ENCODE assay signal across 10 cellular contexts in the genomic region with DNA sequence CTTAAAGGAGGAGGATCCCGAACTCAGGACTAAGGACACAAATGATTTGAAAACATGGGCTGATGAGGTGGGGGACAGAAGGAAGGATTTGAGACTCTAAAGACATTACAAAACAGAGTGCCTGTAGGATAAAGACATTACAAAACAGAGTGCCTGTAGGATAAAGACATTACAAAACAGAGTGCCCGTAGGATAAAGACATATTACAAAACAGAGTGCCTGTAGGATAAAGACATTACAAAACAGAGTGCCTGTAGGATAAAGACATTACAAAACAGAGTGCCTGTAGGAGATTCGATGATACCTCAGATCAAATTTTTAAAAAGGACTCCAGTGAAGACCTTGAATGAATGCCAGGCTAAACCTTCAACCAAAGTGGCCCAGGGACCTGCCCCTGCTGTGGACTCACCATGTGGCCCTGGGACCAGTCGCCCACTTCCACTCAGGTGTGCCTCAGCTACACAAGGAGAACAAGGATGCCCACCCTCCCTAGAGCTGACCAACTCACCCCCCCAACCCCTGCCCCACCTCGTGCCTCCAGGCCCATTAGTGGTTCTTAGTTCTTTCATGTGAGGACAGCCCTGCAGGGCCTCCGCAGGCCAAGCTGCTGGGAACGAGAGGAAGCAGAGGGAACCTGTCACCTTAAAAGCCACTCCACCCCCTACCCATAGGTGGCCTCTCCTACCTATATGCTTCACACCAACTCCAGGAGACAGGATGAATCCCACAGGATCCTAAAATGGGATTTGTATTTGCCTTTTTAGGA. TPM values are rescaled to one million over a fixed set of nuclear protein-coding genes. Genes with fewer than 3 reads are reported as not detected.
DNase-seq lines count a peak whose midpoint lies in the region; ATAC-seq, FAIRE-seq and TF ChIP-seq lines count a peak whose summit lies in the region.
"Had no signal": no experiment of that assay in that cellular context is flagged by ENCODE, and none has a peak within 500 bp of the region (broad histone marks: within the 10 kb centered on the region; RNA-seq: fewer than 3 reads in every experiment).

No MANE protein-coding gene starts in this region.

- H3K4me3 ChIP-seq in DND-41 (ENCODE audit: low read depth in 1 of 2, low read length in 2 of 2) (peak overlapping the region in 1 of 2 experiments; percentile 46; a peak in 2 of 4 replicates), GM12878 (no peak overlapping the region), neutrophil (ENCODE audit: low read depth in 1 of 2, low read length in 1 of 2) (peak overlapping the region; percentile 43 to 49), small intestine (ENCODE audit: low read depth in 1 of 2, low read length in 2 of 2) (no peak overlapping the region)
- peak overlapping the region; percentile 31 for H3K4me3 ChIP-seq in Jurkat, Clone E6-1 (ENCODE audit: low read length)
- H3K4me3 ChIP-seq: MG63 had no signal

- no peak for ATAC-seq in DND-41 (ENCODE audit: insufficient read depth, low read depth)
- ATAC-seq in GM12878, result peak; percentile 2; the same call in 1 of the 3 replicates

- intact Hi-C loops in GM12878 (cut with micrococcal nuclease; ENCODE audit: unreplicated experiment), result loop anchor here (1.0 to 2.0 kb wide), 3 partner anchors 18 to 89 kb away; a partner anchor contains a TSS

- H3K36me3 ChIP-seq in DND-41 (ENCODE audit: insufficient read depth, low read length) (peaks cover 24% of the 10 kb centered on the region), GM12878 (ENCODE audit: control insufficient read depth in 2 of 2, insufficient read depth in 2 of 2, low read length in 1 of 2) (peaks cover 3 to 25% of the 10 kb centered on the region in 2 experiments; a peak in 3 of 4 replicates), neutrophil (peaks cover 12% of the 10 kb centered on the region), small intestine (ENCODE audit: control insufficient read depth in 2 of 2, insufficient read depth in 2 of 2, low read length in 2 of 2) (no peaks in the 10 kb centered on the region)
- H3K36me3 ChIP-seq: MG63 had no signal

- H2AFZ ChIP-seq in DND-41 (ENCODE audit: low read depth, low read length), result no peak overlapping the region
- H2AFZ ChIP-seq in GM12878 (ENCODE audit: control insufficient read depth, low read depth, low read length), result peak overlapping the region; percentile 18; the same call in 1 of the 2 replicates

- FAIRE-seq in GM12878 (lab: Jason Lieb, UNC) (no peak), small intestine (lab: Jason Lieb, UNC) (no peak)

- SMC1A ChIA-PET in GM12878 (lab: Charles Lee; ENCODE audit: uncharacterized antibody, unreplicated experiment), result interaction anchor here (0.8 to 16.3 kb wide), 9 partner anchors 10 to 133 kb away, joined by 3 to 223 read pairs (median 11); a partner anchor contains a TSS

- no peak for TF ChIP-seq EP300 in GM12878 (IDR thresholded peaks at IDR 0.05; ENCODE audit: borderline replicate concordance in 1 of 2, control insufficient read depth in 1 of 2, low read depth in 2 of 2, low read length in 2 of 2)

- POLR2A ChIA-PET in GM12878 (lab: Charles Lee), result interaction anchor here (0.7 to 0.8 kb wide), 2 partner anchors 51 to 73 kb away, joined by 3 read pairs; no protein-coding TSS in a partner anchor

- H4K20me1 ChIP-seq in DND-41 (ENCODE audit: insufficient read depth, low read length) (no peaks in the 10 kb centered on the region; the same call in 1 of the 2 replicates), GM12878 (ENCODE audit: control insufficient read depth, insufficient read depth) (no peaks in the 10 kb centered on the region)

- H3K79me2 ChIP-seq in DND-41 (ENCODE audit: insufficient read depth, low read length), result peaks cover 39% of the 10 kb centered on the region
- H3K79me2 ChIP-seq in GM12878 (ENCODE audit: control insufficient read depth, insufficient read depth, low read length), result peaks cover 4% of the 10 kb centered on the region

- no peak for TF ChIP-seq POLR2A in GM12878 (IDR thresholded peaks at IDR 0.05; ENCODE audit: low read depth, low read length)

- H3K9ac ChIP-seq in DND-41 (ENCODE audit: low read depth, low read length) (peak overlapping the region; percentile 25; the same call in 1 of the 2 replicates), GM12878 (ENCODE audit: control insufficient read depth, insufficient read depth, low read length) (no peak overlapping the region)

- RAD21 ChIA-PET in GM12878 (lab: Charles Lee; ENCODE audit: unreplicated experiment), result interaction anchor here (3.2 to 6.1 kb wide), 2 partner anchors 89 to 112 kb away, joined by 17 to 27 read pairs; no protein-coding TSS in a partner anchor

- WGBS in GM12878 (ENCODE audit: insufficient coverage, insufficient replicate concordance, low lambda C conversion rate, missing lambda C conversion rate), result 84% methylated on average over 7 of the region's 7 CpGs
- WGBS in small intestine, 3 donors, result 81 to 85% (median 83%) methylated on average over 7 of the region's 7 CpGs

- CTCF ChIA-PET in GM12878 (lab: Yijun Ruan, JAX), result interaction anchor here (0.6 to 11.8 kb wide), 5 partner anchors 18 to 216 kb away, joined by 3 to 228 read pairs (median 7); no protein-coding TSS in a partner anchor

- in situ Hi-C loops in GM12878 (cut with MboI), result no loop called here

- DNase-seq in DND-41, result no peak
- DNase-seq in Jurkat, Clone E6-1 (ENCODE audit: low read depth, low spot score), result no peak
- DNase-seq in GM12878 (ENCODE audit: low read depth, low spot score), result no peak
- DNase-seq in small intestine, result no peak
- no peak for DNase-seq in KG1 (lab: John Stamatoyannopoulos, UW)
- DNase-seq in NCI-H2107 treated with DMSO at 0.1 percent for 48 hours (lab: John Stamatoyannopoulos, UW; ENCODE audit: unreplicated experiment), result no peak
- no peak for DNase-seq in SHP77 (lab: John Stamatoyannopoulos, UW)
- DNase-seq: MG63, occipital lobe had no signal

- H3K4me1 ChIP-seq in DND-41 (ENCODE audit: insufficient read depth, low read length) (peaks cover 93% of the 10 kb centered on the region), GM12878 (ENCODE audit: control insufficient read depth, insufficient read depth, low read length) (peaks cover 39% of the 10 kb centered on the region), neutrophil (ENCODE audit: control insufficient read depth in 1 of 2, insufficient read depth in 1 of 2, low read depth in 1 of 2, low read length in 1 of 2) (peaks cover 78 to 89% of the 10 kb centered on the region in 2 experiments), small intestine (ENCODE audit: control insufficient read depth in 2 of 2, insufficient read depth in 1 of 2, low read depth in 1 of 2, low read length in 1 of 2) (peaks cover 0 to 4% of the 10 kb centered on the region in 2 donors)

- BruUV-seq in GM12878 (replicated peaks; lab: Mats Ljungman, UMichigan), result TSS peak; percentile 94

- peak overlapping the region; percentile 71 for H3K4me2 ChIP-seq in DND-41 (ENCODE audit: insufficient read depth, low read length)
- peak overlapping the region; percentile 54 for H3K4me2 ChIP-seq in GM12878 (ENCODE audit: control insufficient read depth, insufficient read depth)

- H3K27ac ChIP-seq in DND-41 (ENCODE audit: low read length) (peak overlapping the region; percentile 84), GM12878 (ENCODE audit: control insufficient read depth, insufficient read depth) (peak overlapping the region; percentile 67), neutrophil (peak overlapping the region; percentile 94), small intestine (ENCODE audit: low read depth in 1 of 2, low read length in 1 of 2) (peak overlapping the region in 1 of 2 donors; percentile 43)

- peak; percentile 20 for TF ChIP-seq CTCF in DND-41 (IDR thresholded peaks at IDR 0.05; ENCODE audit: borderline replicate concordance, extremely low read depth, low read length, poor library complexity, severe bottlenecking)
- TF ChIP-seq CTCF in GM12878 (IDR thresholded peaks at IDR 0.05 in 2 of 3, conservative IDR thresholded peaks at IDR 0.05 in 1 of 3; ENCODE audit: control insufficient read depth in 2 of 3, extremely low read depth in 1 of 3, insufficient read depth in 1 of 3, low read depth in 3 of 3, low read length in 3 of 3), result no peak
- TF ChIP-seq CTCF in neutrophil (IDR thresholded peaks at IDR 0.05), result no peak

- H3K27me3 ChIP-seq in DND-41 (ENCODE audit: insufficient read depth, low read length, poor library complexity) (no peaks in the 10 kb centered on the region), GM12878 (replicated peaks in 1 of 2; ENCODE audit: control insufficient read depth in 2 of 2, insufficient read depth in 2 of 2, low read length in 1 of 2) (no peaks in the 10 kb centered on the region), neutrophil (no peaks in the 10 kb centered on the region), small intestine (ENCODE audit: control insufficient read depth in 2 of 2, insufficient read depth in 2 of 2, low read length in 2 of 2) (no peaks in the 10 kb centered on the region)
- H3K27me3 ChIP-seq: MG63 had no signal

- H3K9me3 ChIP-seq in DND-41 (ENCODE audit: insufficient read depth, low read length, severe bottlenecking), result no peaks in the 10 kb centered on the region
- no peaks in the 10 kb centered on the region for H3K9me3 ChIP-seq in GM12878 (replicated peaks; ENCODE audit: control insufficient read depth, insufficient read depth, low read length)
- H3K9me3 ChIP-seq in neutrophil, result no peaks in the 10 kb centered on the region
- no peaks in the 10 kb centered on the region for H3K9me3 ChIP-seq in small intestine (ENCODE audit: control insufficient read depth, low read depth)
- H3K9me3 ChIP-seq: MG63 had no signal

- no peak for TF ChIP-seq RAD21 in GM12878 (IDR thresholded peaks at IDR 0.05; ENCODE audit: insufficient read depth, low read depth, low read length)

TF ChIP-seq in GM12878, 131 proteins besides CTCF, POLR2A, EP300 and RAD21 (continues in another document):
- 0 out of 2 replicates have a peak, but pooled peaks have one; percentile 14 for TF ChIP-seq EED (IDR thresholded peaks at IDR 0.05; ENCODE audit: low read depth)

RNA-seq across cellular contexts. Expression of a gene that starts 59.8 kb away (rescaled TPM):
- 11.2 TPM for polyA plus RNA-seq in Jurkat, Clone E6-1 (2012; ENCODE audit: insufficient read depth, insufficient read length)
- 20.0 and 21.6 TPM in 2 replicates for total RNA-seq in GM12878 (2013; cell fraction: nucleolus; rRNA removed)
- total RNA-seq in GM12878 (2014; rRNA removed) (37.9 and 41.0 TPM in 2 replicates), GM12878 (2014; rRNA removed; fragmentation: Illumina TruSeq; extraction: Trizol) (45.6 and 46.5 TPM in 2 replicates), GM12878 (2021) (60.5 and 64.6 TPM in 2 replicates)
- polyA plus RNA-seq in GM12878 (2011; ENCODE audit: low read depth), result 11.6 TPM
- polyA plus RNA-seq in GM12878 (2011; rRNA removed) (82.9 and 94.0 TPM in 2 replicates), GM12878 (2014; fragmentation: Illumina TruSeq; extraction: Trizol) (87.5 and 94.9 TPM in 2 replicates), GM12878 (2014; fragmentation: Nextera tagmentation; extraction: Ambion mirVana) (10 to 100 TPM; 14.9 to 33.8 TPM), GM12878 (2014; rRNA removed) (71.1 and 74.0 TPM in 2 replicates), GM12878 (2016; fragmentation: Nextera tagmentation; extraction: Ambion mirVana) (10 to 100 TPM; 29.9 to 35.4 TPM), small intestine (10 to 100 TPM in 2 of 3 donors, 1 to 10 TPM in 1; 4.9 to 24.0 (median 14.3) TPM)
- 64.1 and 87.7 TPM in 2 replicates for polyA plus RNA-seq in GM12878 (2011; cell fraction: cytosol; rRNA removed)
- 66.7 and 81.4 TPM in 2 replicates for polyA plus RNA-seq in GM12878 (2011; cell fraction: nucleus; rRNA removed)
- 17.8 and 20.3 TPM in 2 replicates for polyA plus RNA-seq in GM12878 (2012)
- polyA minus RNA-seq in GM12878 (2011; rRNA and poly(A)+ RNA removed), result 36.2 and 55.3 TPM in 2 replicates
- polyA minus RNA-seq in GM12878 (2011; cell fraction: cytosol; rRNA and poly(A)+ RNA removed), result 16.4 and 25.8 TPM in 2 replicates
- 16.0 and 31.0 TPM in 2 replicates for polyA minus RNA-seq in GM12878 (2011; cell fraction: nucleus; rRNA and poly(A)+ RNA removed)

Comparison
In these comparisons a context has a peak if more than half of its experiments do, and no peak if none do; other contexts are left out.
1. H3K4me3 ChIP-seq: peak in Jurkat, Clone E6-1 (single experiment) and neutrophil (2 of 2); none in GM12878 (single experiment) and small intestine (0 of 2).